In the genomic region with DNA sequence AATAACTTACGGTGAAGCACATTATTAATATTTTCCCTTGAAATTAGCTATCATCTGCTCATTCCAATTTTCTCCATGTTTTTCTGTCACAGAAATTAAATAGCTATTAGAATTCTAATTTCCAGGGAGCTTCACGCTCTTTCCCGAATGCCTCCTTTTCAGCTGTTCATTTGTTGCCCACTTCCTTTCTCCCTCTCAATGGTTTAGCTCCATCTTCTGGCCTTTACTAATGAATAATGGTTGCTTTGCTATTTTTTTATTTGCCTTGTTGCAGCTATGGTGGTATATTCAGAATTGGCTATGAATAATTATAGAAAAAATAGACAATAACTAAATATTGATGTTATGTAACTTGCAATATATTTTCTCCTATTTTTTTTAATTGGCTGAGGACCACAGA, we compare ENCODE assay signal across 17 cellular contexts.
DNase-seq lines count a peak whose midpoint lies in the region; ATAC-seq, FAIRE-seq and TF ChIP-seq lines count a peak whose summit lies in the region.
"Had no signal": no experiment of that assay in that cellular context is flagged by ENCODE, and none has a peak within 500 bp of the region (broad histone marks: within the 10 kb centered on the region; RNA-seq: fewer than 3 reads in every experiment).

No MANE protein-coding gene starts in this region.

- H3K27ac Mint-ChIP-seq in type B pancreatic cell, result no peak overlapping the region
- H3K27ac Mint-ChIP-seq: memory B cell; stimulated activated naive CD8-positive, alpha-beta T cell treated with anti-CD3 and anti-CD28 coated beads, Interleukin-15, Interleukin-2, amounts not matched to agents 100 ng/mL and 50 ng/mL, for 24 hours had no signal

- TF ChIP-seq EP300 in HepG2 (IDR thresholded peaks at IDR 0.05; ENCODE audit: low read depth in 2 of 2, low read length in 2 of 2) (no peak), HepG2 (CRISPR knock-in tag; IDR thresholded peaks at IDR 0.05; ENCODE audit: borderline replicate concordance) (no peak)

- no peaks in the 10 kb centered on the region for H3K9me3 Mint-ChIP-seq in type B pancreatic cell
- H3K9me3 Mint-ChIP-seq: memory B cell had no signal

- no peak overlapping the region for H3K4me3 Mint-ChIP-seq in type B pancreatic cell
- H3K4me3 Mint-ChIP-seq: memory B cell; stimulated activated naive CD8-positive, alpha-beta T cell treated with anti-CD3 and anti-CD28 coated beads, Interleukin-15, Interleukin-2, amounts not matched to agents 100 ng/mL and 50 ng/mL, for 24 hours had no signal

- in situ Hi-C loops in HepG2 (cut with HindIII; ENCODE audit: extremely low pct_ligation_motif_present, low pct_unique_long_range_greater_than_20kb), result no loop called here

- intact Hi-C loops in HepG2 (cut with micrococcal nuclease; ENCODE audit: unreplicated experiment) (no loop called here), right lobe of liver (cut with DNase I) (no loop called here)

- 6% methylated on average over 3 of the region's 3 CpGs for WGBS in HepG2 (ENCODE audit: low lambda C conversion rate)
- 57% methylated on average over 3 of the region's 3 CpGs for WGBS in right lobe of liver (ENCODE audit: insufficient coverage, low coverage, low lambda C conversion rate, missing lambda C conversion rate)

- H3K4me1 Mint-ChIP-seq in type B pancreatic cell (ENCODE audit: unreplicated experiment), result no peaks in the 10 kb centered on the region
- H3K4me1 Mint-ChIP-seq: memory B cell had no signal

- H3K4me3 ChIP-seq in HepG2 (replicated peaks in 1 of 3; ENCODE audit: insufficient read depth in 1 of 3, low read depth in 2 of 3, low read length in 3 of 3) (no peak overlapping the region), right lobe of liver (no peak overlapping the region)
- H3K4me3 ChIP-seq: gastrocnemius medialis, SK-N-MC, vagina had no signal

- no peak for TF ChIP-seq RAD21 in HepG2 (CRISPR knock-in tag; IDR thresholded peaks at IDR 0.05)

- no peaks in the 10 kb centered on the region for H4K20me1 ChIP-seq in HepG2 (ENCODE audit: insufficient read depth, low read length)

- H3K36me3 ChIP-seq in HepG2 (replicated peaks in 1 of 2; ENCODE audit: control insufficient read depth in 1 of 2, insufficient read depth in 2 of 2, low read length in 2 of 2) (no peaks in the 10 kb centered on the region), right lobe of liver (no peaks in the 10 kb centered on the region)
- H3K36me3 ChIP-seq: gastrocnemius medialis, neutrophil, vagina had no signal

- ATAC-seq in HepG2 (no peak), right lobe of liver (no peak), GM18520 (IDR thresholded peaks at IDR 0.05; ENCODE audit: unreplicated experiment) (no peak), GM19467 (IDR thresholded peaks at IDR 0.05; ENCODE audit: unreplicated experiment) (no peak)

- TF ChIP-seq CTCF in HepG2 (CRISPR knock-in tag; IDR thresholded peaks at IDR 0.05) (0 out of 2 replicates have a peak, but pooled peaks have one; percentile 6), right lobe of liver (IDR thresholded peaks at IDR 0.05) (no peak), type B pancreatic cell (conservative IDR thresholded peaks at IDR 0.05) (no peak)

- BruUV-seq in HepG2 (replicated peaks; lab: Mats Ljungman, UMichigan), result no TSS peak

- no peak for FAIRE-seq in HepG2 (lab: Jason Lieb, UNC)
- FAIRE-seq in urothelium cell line (lab: Jason Lieb, UNC), result no peak

- CTCF ChIA-PET in HepG2 (lab: Yijun Ruan, JAX; ENCODE audit: low intra/inter-chr PET ratio, low total read pairs), result no interaction called here

- H3K4me1 ChIP-seq in HepG2 (ENCODE audit: insufficient read depth, low read length) (no peaks in the 10 kb centered on the region), right lobe of liver (no peaks in the 10 kb centered on the region)
- H3K4me1 ChIP-seq: vagina had no signal

- POLR2A ChIA-PET in HepG2 (lab: Yijun Ruan, JAX), result no interaction called here

- no peaks in the 10 kb centered on the region for H3K36me3 Mint-ChIP-seq in type B pancreatic cell
- H3K36me3 Mint-ChIP-seq: memory B cell had no signal

- H3K27me3 Mint-ChIP-seq in type B pancreatic cell, result no peaks in the 10 kb centered on the region
- H3K27me3 Mint-ChIP-seq: memory B cell; stimulated activated naive CD8-positive, alpha-beta T cell treated with anti-CD3 and anti-CD28 coated beads, Interleukin-15, Interleukin-2, amounts not matched to agents 100 ng/mL and 50 ng/mL, for 24 hours had no signal

- DNase-seq in HepG2 (ENCODE audit: low spot score) (no peak), right lobe of liver (no peak), OCI-M1 (lab: John Stamatoyannopoulos, UW) (peak; percentile 26), globus pallidus (ENCODE audit: low spot score) (peak; percentile 58), type B pancreatic cell (ENCODE audit: extremely low spot score, unreplicated experiment) (no peak), urothelium cell line (ENCODE audit: low spot score) (no peak)
- DNase-seq: DMS153; effector CD8-positive, alpha-beta T cell; gastrocnemius medialis; NCI-H2171 had no signal

- no peak overlapping the region for H3K27ac ChIP-seq in HepG2 (ENCODE audit: extremely low read length, insufficient read depth, low read length)
- H3K27ac ChIP-seq in right lobe of liver, result no peak overlapping the region
- H3K27ac ChIP-seq: gastrocnemius medialis, neutrophil, SK-N-MC, vagina had no signal

- no peak overlapping the region for H2AFZ ChIP-seq in HepG2 (ENCODE audit: low read length)

- no peak overlapping the region for H3K9ac ChIP-seq in HepG2 (ENCODE audit: insufficient read depth, low read depth, low read length)

- no peak overlapping the region for H3K4me2 ChIP-seq in HepG2 (ENCODE audit: low read depth, low read length)

- no peaks in the 10 kb centered on the region for H3K9me3 ChIP-seq in HepG2 (ENCODE audit: low read length)
- no peaks in the 10 kb centered on the region for H3K9me3 ChIP-seq in right lobe of liver
- H3K9me3 ChIP-seq: gastrocnemius medialis, neutrophil, vagina had no signal

- H3K27me3 ChIP-seq in HepG2 (ENCODE audit: control insufficient read depth in 1 of 2, insufficient read depth in 2 of 2, low read length in 2 of 2) (no peaks in the 10 kb centered on the region), right lobe of liver (no peaks in the 10 kb centered on the region)
- H3K27me3 ChIP-seq: gastrocnemius medialis, neutrophil, vagina had no signal

- TF ChIP-seq POLR2A in HepG2 (IDR thresholded peaks at IDR 0.05; ENCODE audit: insufficient read depth in 1 of 2, low read depth in 2 of 2, low read length in 2 of 2) (no peak), right lobe of liver (IDR thresholded peaks at IDR 0.05) (no peak)

- H3K79me2 ChIP-seq in HepG2 (ENCODE audit: insufficient read depth, low read length), result no peaks in the 10 kb centered on the region

TF ChIP-seq in HepG2, 621 proteins besides CTCF, POLR2A, EP300 and RAD21:
- 0 out of 2 replicates have a peak, but pooled peaks have one; percentile 8 for TF ChIP-seq STAG1 (CRISPR knock-in tag; IDR thresholded peaks at IDR 0.05)
- TF ChIP-seq, protein P1, sequence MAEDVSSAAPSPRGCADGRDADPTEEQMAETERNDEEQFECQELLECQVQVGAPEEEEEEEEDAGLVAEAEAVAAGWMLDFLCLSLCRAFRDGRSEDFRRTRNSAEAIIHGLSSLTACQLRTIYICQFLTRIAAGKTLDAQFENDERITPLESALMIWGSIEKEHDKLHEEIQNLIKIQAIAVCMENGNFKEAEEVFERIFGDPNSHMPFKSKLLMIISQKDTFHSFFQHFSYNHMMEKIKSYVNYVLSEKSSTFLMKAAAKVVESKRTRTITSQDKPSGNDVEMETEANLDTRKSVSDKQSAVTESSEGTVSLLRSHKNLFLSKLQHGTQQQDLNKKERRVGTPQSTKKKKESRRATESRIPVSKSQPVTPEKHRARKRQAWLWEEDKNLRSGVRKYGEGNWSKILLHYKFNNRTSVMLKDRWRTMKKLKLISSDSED (CRISPR knock-in tag; IDR thresholded peaks at IDR 0.05), result no peak
TF ChIP-seq in HepG2: peak in this region for 1.

Comparison
In these comparisons a context has a peak if more than half of its experiments do, and no peak if none do; other contexts are left out.
1. DNase-seq: peak in OCI-M1 (single experiment) and globus pallidus (single experiment); none in HepG2 (single experiment), right lobe of liver (0 of 3), type B pancreatic cell (single experiment) and urothelium cell line (single experiment).